Comparison of ENCODE assay signal across 15 cellular contexts in genomic region chr14:91613459-91614145, GRCh38.
"Had no signal": no experiment of that assay in that cellular context is flagged by ENCODE, and none has a peak within 500 bp of the region (broad histone marks: within the 10 kb centered on the region; RNA-seq: fewer than 3 reads in every experiment).

No MANE protein-coding gene starts in this region.

- H3K27ac ChIP-seq: body of pancreas, coronary artery, left lung, transverse colon, WERI-Rb-1 had no signal

- ATAC-seq: body of pancreas, left lung had no signal

- H3K9me3 ChIP-seq: body of pancreas, left lung, transverse colon had no signal

- H3K4me3 ChIP-seq: body of pancreas, coronary artery, left lung, transverse colon had no signal

- H3K4me1 ChIP-seq: body of pancreas, left lung, transverse colon had no signal

- DNase-seq: activated CD4-positive, alpha-beta T cell treated with anti-CD3 and anti-CD28 coated beads for 1 hour; activated CD4-positive, alpha-beta T cell treated with anti-CD3 and anti-CD28 coated beads, Interleukin-2, amount 50 U/mL, for 48 hours; activated naive CD8-positive, alpha-beta T cell treated with anti-CD3 and anti-CD28 coated beads, Interleukin-2, amount 10 ng/mL, durations not matched to agents 7 days and 5 days; amygdala; body of pancreas; central memory CD4-positive, alpha-beta T cell; foreskin melanocyte; hypothalamus; islet precursor cell; left lung; occipital lobe; T-helper 2 cell; transverse colon; WERI-Rb-1 had no signal

- H3K36me3 ChIP-seq: left lung, transverse colon, WERI-Rb-1 had no signal

- H3K27me3 ChIP-seq: body of pancreas, left lung, transverse colon had no signal
